ENCODE assay signal across 10 cellular contexts in genomic region chr4:168815373-168816345, GRCh38.
DNase-seq lines count a peak whose midpoint lies in the region; ATAC-seq, FAIRE-seq and TF ChIP-seq lines count a peak whose summit lies in the region.
"Had no signal": no experiment of that assay in that cellular context is flagged by ENCODE, and none has a peak within 500 bp of the region (broad histone marks: within the 10 kb centered on the region; RNA-seq: fewer than 3 reads in every experiment).

No MANE protein-coding gene starts in this region.

- no peaks in the 10 kb centered on the region for H3K36me3 ChIP-seq in GM23248 (ENCODE audit: low read depth)
- H3K36me3 ChIP-seq in mammary epithelial cell (ENCODE audit: insufficient read depth, low read length): no peaks in the 10 kb centered on the region

- no peaks in the 10 kb centered on the region for H3K9me2 ChIP-seq in GM23248 (ENCODE audit: insufficient read depth)

- H3K9me3 ChIP-seq in GM23248 (ENCODE audit: low read depth): no peaks in the 10 kb centered on the region
- H3K9me3 ChIP-seq in mammary epithelial cell (replicated peaks; ENCODE audit: insufficient read depth, low read length): no peaks in the 10 kb centered on the region

- DNase-seq in GM23248 (no peak), mammary epithelial cell (no peak), sciatic nerve (ENCODE audit: low spot score) (no peak), NCI-H524 treated with DMSO at 0.1 percent for 48 hours (lab: John Stamatoyannopoulos, UW) (no peak), NCI-H2196 (lab: John Stamatoyannopoulos, UW; ENCODE audit: unreplicated experiment) (no peak), NCI-H526 treated with DMSO at 0.1 percent for 48 hours (lab: John Stamatoyannopoulos, UW) (no peak)
- DNase-seq: CD4-positive, alpha-beta memory T cell; stimulated activated CD4-positive, alpha-beta T cell treated with anti-CD3 and anti-CD28 coated beads, Interleukin-4, amount 100 ng/mL, for 1 hour had no signal

- H3K27me3 ChIP-seq in GM23248 (replicated peaks; ENCODE audit: insufficient read depth) (no peaks in the 10 kb centered on the region), mammary epithelial cell (ENCODE audit: insufficient read depth, low read length) (no peaks in the 10 kb centered on the region)

- H3K9ac ChIP-seq in GM23248 (no peak overlapping the region), mammary epithelial cell (ENCODE audit: insufficient read depth, low read length) (no peak overlapping the region)

- H3K4me1 ChIP-seq in GM23248 (ENCODE audit: insufficient read depth): peaks cover 13% of the 10 kb centered on the region
- H3K4me1 ChIP-seq in mammary epithelial cell (ENCODE audit: insufficient read depth, low read length): peaks cover 39% of the 10 kb centered on the region

- CTCF ChIA-PET in mammary epithelial cell (lab: Charles Lee; ENCODE audit: low non-redundant PET): interaction anchor here (1.0 kb wide), 1 partner anchor 16 kb away, joined by 3 read pairs; no protein-coding TSS in a partner anchor

- FAIRE-seq in islet of Langerhans (lab: Jason Lieb, UNC): peak; percentile 24

- dilution Hi-C loops in mammary epithelial cell (cut with HindIII; ENCODE audit: low sequenced_read_pairs): no loop called here

- BruUV-seq in mammary epithelial cell (replicated peaks; lab: Mats Ljungman, UMichigan): no TSS peak

- H3K4me3 ChIP-seq in GM23248: no peak overlapping the region
- no peak overlapping the region for H3K4me3 ChIP-seq in mammary epithelial cell (replicated peaks in 1 of 3; ENCODE audit: insufficient read depth in 1 of 3, low read depth in 2 of 3, low read length in 3 of 3)

- H2AFZ ChIP-seq in GM23248 (no peak overlapping the region), mammary epithelial cell (ENCODE audit: low read depth, low read length) (peak overlapping the region; percentile 62)

- H3K4me2 ChIP-seq in GM23248 (ENCODE audit: unreplicated experiment) (peak overlapping the region; percentile 66), mammary epithelial cell (ENCODE audit: insufficient read depth, low read depth, low read length) (peak overlapping the region; percentile 38)

- 66 to 67% methylated on average over 14 of the region's 14 CpGs for WGBS in GM23248 (ENCODE audit: low coverage in 1 of 2, low lambda C conversion rate in 2 of 2, missing lambda C conversion rate in 2 of 2), 2 experiments
- WGBS in mammary epithelial cell (ENCODE audit: low coverage, missing lambda C conversion rate): 48% methylated on average over 13 of the region's 14 CpGs

- TF ChIP-seq CTCF in mammary epithelial cell (conservative IDR thresholded peaks at IDR 0.05 in 1 of 2, IDR thresholded peaks at IDR 0.05 in 1 of 2; ENCODE audit: extremely low read depth in 1 of 2, insufficient read depth in 1 of 2, low read depth in 1 of 2, low read length in 2 of 2): no peak

- intact Hi-C loops in mammary epithelial cell (cut with micrococcal nuclease): loop anchor here (1.0 to 2.0 kb wide), 2 partner anchors 17 to 57 kb away; no protein-coding TSS in a partner anchor
- intact Hi-C loops in sciatic nerve (cut with DNase I): no loop called here

- H3K27ac ChIP-seq in GM23248 (no peak overlapping the region), mammary epithelial cell (ENCODE audit: insufficient read depth, low read depth, low read length) (peak overlapping the region; percentile 58)

- H3F3A ChIP-seq in GM23248 (ENCODE audit: insufficient read depth): peaks cover 6% of the 10 kb centered on the region

- H4K20me1 ChIP-seq in GM23248 (ENCODE audit: insufficient read depth) (no peaks in the 10 kb centered on the region), mammary epithelial cell (ENCODE audit: insufficient read depth, low read length) (no peaks in the 10 kb centered on the region)

- in situ Hi-C loops in GM23248 (cut with MboI): no loop called here
- in situ Hi-C loops in mammary epithelial cell (cut with MboI; ENCODE audit: low sequenced_read_pairs in 2 of 2): no loop called here

- H3K79me2 ChIP-seq in GM23248 (ENCODE audit: insufficient read depth) (no peaks in the 10 kb centered on the region), mammary epithelial cell (ENCODE audit: insufficient read depth, low read length) (no peaks in the 10 kb centered on the region)

- peak; percentile 35 for ATAC-seq in sciatic nerve
- no peak for ATAC-seq in HG02571 (IDR thresholded peaks at IDR 0.05; ENCODE audit: unreplicated experiment)
